1 cellular context compared by ENCODE assay signal in genomic region chr14:75987201-75987970, GRCh38.
TF ChIP-seq lines count a peak whose summit lies in the region.

No MANE protein-coding gene starts in this region.

TF ChIP-seq in neural cell, 6 proteins besides CTCF, POLR2A, EP300 and RAD21 (continued from another document):
- TF ChIP-seq REST (IDR thresholded peaks at IDR 0.05; ENCODE audit: borderline replicate concordance) = no peak
